In genomic region chr6:110355727-110356126, GRCh38 we compare ENCODE assay signal across 17 cellular contexts. TPM values are rescaled to one million over a fixed set of nuclear protein-coding genes. Genes with fewer than 3 reads are reported as not detected.
DNase-seq lines count a peak whose midpoint lies in the region; ATAC-seq and TF ChIP-seq lines count a peak whose summit lies in the region.
"Had no signal": no experiment of that assay in that cellular context is flagged by ENCODE, and none has a peak within 500 bp of the region (broad histone marks: within the 10 kb centered on the region; RNA-seq: fewer than 3 reads in every experiment).

No MANE protein-coding gene starts in this region.

- H3K9me3 ChIP-seq in ascending aorta (no peaks in the 10 kb centered on the region), thoracic aorta (no peaks in the 10 kb centered on the region)
- H3K9me3 ChIP-seq: adrenal gland had no signal

- intact Hi-C loops in ascending aorta (cut with DNase I), result loop anchor here (10.0 kb wide), 1 partner anchor 1051 kb away; no protein-coding TSS in a partner anchor

- peak; percentile 74 for DNase-seq in NCI-H1694 (lab: John Stamatoyannopoulos, UW)
- DNase-seq in ascending aorta (ENCODE audit: low spot score in 2 of 2), result no peak
- no peak for DNase-seq in mesothelial cell of epicardium (ENCODE audit: low spot score in 2 of 2, unreplicated experiment in 2 of 2)
- DNase-seq in thoracic aorta (ENCODE audit: low spot score), result no peak
- no peak for DNase-seq in activated CD4-positive, CD25-positive, alpha-beta regulatory T cell (lab: John Stamatoyannopoulos, UW)
- DNase-seq: adrenal gland; DMS79 treated with DMSO at 0.1 percent for 48 hours; NCI-H2081; stimulated activated naive CD4-positive, alpha-beta T cell treated with Interleukin-2 at 50 U/mL for 16 hours; T-cell had no signal

- H3K4me1 Mint-ChIP-seq in mesothelial cell of epicardium, result peaks cover 84% of the 10 kb centered on the region

- H3K27me3 ChIP-seq in ascending aorta (no peaks in the 10 kb centered on the region), thoracic aorta (replicated peaks; ENCODE audit: insufficient read depth) (no peaks in the 10 kb centered on the region)
- H3K27me3 ChIP-seq: adrenal gland had no signal

- peak overlapping the region; percentile 95 to 96 for H3K27ac ChIP-seq in ascending aorta
- peak overlapping the region; percentile 1 to 42 for H3K27ac ChIP-seq in thoracic aorta
- H3K27ac ChIP-seq: BLaER1 treated with 17β-estradiol and CSF1 and Interleukin-3, amounts not matched to agents 10 nM and 100 nM had no signal

- ATAC-seq in thoracic aorta (ENCODE audit: insufficient number of reproducible peaks, low FRiP score, low read depth) (no peak), HG03460 (IDR thresholded peaks at IDR 0.05; ENCODE audit: unreplicated experiment) (no peak), GM21381 (IDR thresholded peaks at IDR 0.05; ENCODE audit: unreplicated experiment) (no peak)
- ATAC-seq: T-cell had no signal

- no peaks in the 10 kb centered on the region for H3K9me3 Mint-ChIP-seq in mesothelial cell of epicardium
- H3K9me3 Mint-ChIP-seq: activated T-helper 2 cell treated with anti-CD3 and anti-CD28 coated beads, Interferon-gamma antibody, Interleukin-2, Interleukin-4, amounts not matched to agents 10 μg/mL and 5 μg/mL and 100 μg/mL, durations not matched to agents 14 hours and 24 hours and 36 hours; T-cell had no signal

- TF ChIP-seq CTCF in ascending aorta (IDR thresholded peaks at IDR 0.05) (no peak), mesothelial cell of epicardium (IDR thresholded peaks at IDR 0.05; ENCODE audit: unreplicated experiment) (no peak), thoracic aorta (IDR thresholded peaks at IDR 0.05) (no peak)

- H3K4me1 ChIP-seq in ascending aorta (peaks cover 6 to 26% of the 10 kb centered on the region in 2 donors), thoracic aorta (ENCODE audit: control insufficient read depth in 1 of 2, low read depth in 2 of 2) (peaks cover 13 to 76% of the 10 kb centered on the region in 2 donors)

- H3K4me3 Mint-ChIP-seq in mesothelial cell of epicardium, result peak overlapping the region; percentile 88

- peak overlapping the region; percentile 93 for H3K27ac Mint-ChIP-seq in mesothelial cell of epicardium
- H3K27ac Mint-ChIP-seq: activated T-helper 2 cell treated with anti-CD3 and anti-CD28 coated beads, Interferon-gamma antibody, Interleukin-2, Interleukin-4, amounts not matched to agents 10 μg/mL and 5 μg/mL and 100 μg/mL, durations not matched to agents 14 hours and 24 hours and 36 hours; T-cell had no signal

- H3K27me3 Mint-ChIP-seq in mesothelial cell of epicardium (ENCODE audit: low read depth), result no peaks in the 10 kb centered on the region

- H3K36me3 ChIP-seq in ascending aorta, result no peaks in the 10 kb centered on the region
- no peaks in the 10 kb centered on the region for H3K36me3 ChIP-seq in thoracic aorta
- H3K36me3 ChIP-seq: adrenal gland had no signal

- no peaks in the 10 kb centered on the region for H3K36me3 Mint-ChIP-seq in mesothelial cell of epicardium
- H3K36me3 Mint-ChIP-seq: T-cell had no signal

- H3K4me3 ChIP-seq in ascending aorta, result no peak overlapping the region
- H3K4me3 ChIP-seq in thoracic aorta, result no peak overlapping the region
- H3K4me3 ChIP-seq: adrenal gland; BLaER1 treated with 17β-estradiol and CSF1 and Interleukin-3, amounts not matched to agents 10 nM and 100 nM had no signal

RNA-seq across cellular contexts. Expression of gene METTL24, which starts 2.4 kb away (rescaled TPM):
- total RNA-seq in ascending aorta (2.0 TPM), mesothelial cell of epicardium (25.5 to 28.1 TPM (median 25.7 TPM) in 3 replicates), thoracic aorta (10 to 100 TPM; 12.1 to 27.6 TPM)
- total RNA-seq: activated CD8-positive, alpha-beta memory T cell treated with anti-CD3 and anti-CD28 coated beads for 36 hours; activated T-helper 2 cell treated with anti-CD3 and anti-CD28 coated beads, Interferon-gamma antibody, Interleukin-2, Interleukin-4, amounts not matched to agents 10 μg/mL and 5 μg/mL and 100 μg/mL, durations not matched to agents 14 hours and 24 hours and 36 hours; M059J; osteocyte had no signal

RNA-seq across cellular contexts. Expression of gene DDO, which starts 59.6 kb away (rescaled TPM):
- total RNA-seq in ascending aorta, result 0.32 TPM
- not detected in 3 replicates for total RNA-seq in mesothelial cell of epicardium
- total RNA-seq in thoracic aorta, result 1 to 10 TPM in 1 of 2 donors, under 1 TPM in 1; 0.68 to 1.6 TPM
- total RNA-seq: activated CD8-positive, alpha-beta memory T cell treated with anti-CD3 and anti-CD28 coated beads for 36 hours; activated T-helper 2 cell treated with anti-CD3 and anti-CD28 coated beads, Interferon-gamma antibody, Interleukin-2, Interleukin-4, amounts not matched to agents 10 μg/mL and 5 μg/mL and 100 μg/mL, durations not matched to agents 14 hours and 24 hours and 36 hours; osteocyte; T-cell had no signal
